In genomic region chr18:67692811-67693210, GRCh38 we compare ENCODE assay signal across 24 cellular contexts.
"Had no signal": no experiment of that assay in that cellular context is flagged by ENCODE, and none has a peak within 500 bp of the region (broad histone marks: within the 10 kb centered on the region; RNA-seq: fewer than 3 reads in every experiment).

No MANE protein-coding gene starts in this region.

- H3K79me2 ChIP-seq: hepatocyte had no signal

- DNase-seq: dermis blood vessel endothelial cell; esophagus squamous epithelium; foreskin melanocyte; head of caudate nucleus; left colon; left ventricle myocardium superior; mesenchymal stem cell; midbrain; naive thymus-derived CD4-positive, alpha-beta T cell; nephron progenitor cell; psoas muscle; retina; right lobe of liver; stimulated activated CD4-positive, alpha-beta T cell treated with anti-CD3 and anti-CD28 coated beads, Interleukin-2, amount 100 ng/mL, for 24 hours; stimulated activated naive CD4-positive, alpha-beta T cell; stomach; substantia nigra; thyroid gland had no signal

- H3K27me3 Mint-ChIP-seq: type B pancreatic cell had no signal

- H3K36me3 ChIP-seq: esophagus squamous epithelium, right lobe of liver, stomach, thyroid gland had no signal

- H3K4me3 ChIP-seq: esophagus squamous epithelium, hepatocyte, lung, psoas muscle, right lobe of liver, skin epidermis, stomach, thyroid gland had no signal

- H2AFZ ChIP-seq: hepatocyte had no signal

- H3K27ac Mint-ChIP-seq: naive thymus-derived CD4-positive, alpha-beta T cell; nephron progenitor cell; type B pancreatic cell had no signal

- FAIRE-seq: colon, urothelium cell line had no signal

- H3K9me3 Mint-ChIP-seq: type B pancreatic cell had no signal

- H3K4me2 ChIP-seq: hepatocyte had no signal

- H3K27me3 ChIP-seq: esophagus squamous epithelium, hepatocyte, right lobe of liver, stomach, thyroid gland had no signal

- ATAC-seq: left colon; left ventricle myocardium superior; naive thymus-derived CD4-positive, alpha-beta T cell; psoas muscle; right lobe of liver had no signal

- H3K27ac ChIP-seq: esophagus squamous epithelium, hepatocyte, psoas muscle, right lobe of liver, skin epidermis, stomach, thyroid gland had no signal

- H3K4me1 Mint-ChIP-seq: naive thymus-derived CD4-positive, alpha-beta T cell; nephron progenitor cell had no signal

- H3K9me3 ChIP-seq: esophagus squamous epithelium, right lobe of liver, thyroid gland had no signal

- H3K4me3 Mint-ChIP-seq: naive thymus-derived CD4-positive, alpha-beta T cell; nephron progenitor cell; type B pancreatic cell had no signal

- H3K4me1 ChIP-seq: esophagus squamous epithelium, psoas muscle, right lobe of liver, stomach, thyroid gland had no signal

- H3K36me3 Mint-ChIP-seq: type B pancreatic cell had no signal
